Comparison of ENCODE assay signal across 9 cellular contexts in genomic region chr17:77141846-77142449, GRCh38. TPM values are rescaled to one million over a fixed set of nuclear protein-coding genes. Genes with fewer than 3 reads are reported as not detected.
DNase-seq lines count a peak whose midpoint lies in the region; ATAC-seq, FAIRE-seq and TF ChIP-seq lines count a peak whose summit lies in the region.
"Had no signal": no experiment of that assay in that cellular context is flagged by ENCODE, and none has a peak within 500 bp of the region (broad histone marks: within the 10 kb centered on the region; RNA-seq: fewer than 3 reads in every experiment).

No MANE protein-coding gene starts in this region.

- TF ChIP-seq CTCF in AG04449 (IDR thresholded peaks at IDR 0.05; ENCODE audit: insufficient read depth, low read length, missing control alignments), result no peak
- no peak for TF ChIP-seq CTCF in mammary epithelial cell (conservative IDR thresholded peaks at IDR 0.05 in 1 of 2, IDR thresholded peaks at IDR 0.05 in 1 of 2; ENCODE audit: extremely low read depth in 1 of 2, insufficient read depth in 1 of 2, low read depth in 1 of 2, low read length in 2 of 2)

- peaks cover 60% of the 10 kb centered on the region for H3K79me2 ChIP-seq in mammary epithelial cell (ENCODE audit: insufficient read depth, low read length)

- H3K27ac Mint-ChIP-seq in IgD-negative memory B cell, result peak overlapping the region; percentile 62 to 95 (median 80)

- peaks cover 40% of the 10 kb centered on the region for H3K4me1 ChIP-seq in mammary epithelial cell (ENCODE audit: insufficient read depth, low read length)
- H3K4me1 ChIP-seq in mucosa of rectum (ENCODE audit: control insufficient read depth in 2 of 2, insufficient read depth in 2 of 2, low read length in 2 of 2), result peaks cover 23 to 26% of the 10 kb centered on the region in 2 donors

- H3K9me3 Mint-ChIP-seq in IgD-negative memory B cell, result peaks cover 0 to 4% (median 0%) of the 10 kb centered on the region in 3 donors

- no peak overlapping the region for H2AFZ ChIP-seq in mammary epithelial cell (ENCODE audit: low read depth, low read length)

- CTCF ChIA-PET in AG04449 (lab: Yijun Ruan, JAX) (interaction anchor here (0.7 to 2.6 kb wide), 4 partner anchors 46 to 106 kb away, joined by 3 to 9 read pairs (median 3); no protein-coding TSS in a partner anchor), mammary epithelial cell (lab: Charles Lee; ENCODE audit: low non-redundant PET) (no interaction called here)

- POLR2A ChIA-PET in AG04449 (lab: Yijun Ruan, JAX), result no interaction called here

- H3K4me3 Mint-ChIP-seq in IgD-negative memory B cell, result peak overlapping the region; percentile 87 to 97 (median 92)

- dilution Hi-C loops in mammary epithelial cell (cut with HindIII; ENCODE audit: low sequenced_read_pairs), result no loop called here

- FAIRE-seq in frontal cortex (lab: Jason Lieb, UNC), result no peak
- FAIRE-seq: GM18507 had no signal

- H3K27me3 ChIP-seq in mammary epithelial cell (ENCODE audit: insufficient read depth, low read length), result no peaks in the 10 kb centered on the region
- H3K27me3 ChIP-seq in mucosa of rectum (ENCODE audit: control insufficient read depth in 2 of 2, insufficient read depth in 2 of 2, low read length in 2 of 2), result no peaks in the 10 kb centered on the region

- no peaks in the 10 kb centered on the region for H4K20me1 ChIP-seq in mammary epithelial cell (ENCODE audit: insufficient read depth, low read length)

- in situ Hi-C loops in mammary epithelial cell (cut with MboI; ENCODE audit: low sequenced_read_pairs in 2 of 2), result no loop called here

- H3K27me3 Mint-ChIP-seq in IgD-negative memory B cell, result peaks cover 2% of the 10 kb centered on the region

- H3K4me3 ChIP-seq in AG04449 (ENCODE audit: low read depth, low read length), result peak overlapping the region; percentile 73
- peak overlapping the region; percentile 89 to 95 (median 89) for H3K4me3 ChIP-seq in mammary epithelial cell (replicated peaks in 1 of 3; ENCODE audit: insufficient read depth in 1 of 3, low read depth in 2 of 3, low read length in 3 of 3)
- H3K4me3 ChIP-seq in mucosa of rectum (ENCODE audit: low read length in 2 of 2), result peak overlapping the region; percentile 76 to 84

- BruUV-seq in mammary epithelial cell (replicated peaks; lab: Mats Ljungman, UMichigan), result TSS peak; percentile 34

- H3K36me3 Mint-ChIP-seq in IgD-negative memory B cell, result peaks cover 10% of the 10 kb centered on the region

- peak overlapping the region; percentile 97 for H3K9ac ChIP-seq in mammary epithelial cell (ENCODE audit: insufficient read depth, low read length)
- H3K9ac ChIP-seq in mucosa of rectum (ENCODE audit: low read depth in 1 of 2, low read length in 2 of 2), result peak overlapping the region; percentile 70 to 81

- H3K4me1 Mint-ChIP-seq in IgD-negative memory B cell, result peaks cover 40 to 59% (median 57%) of the 10 kb centered on the region in 3 donors

- intact Hi-C loops in mammary epithelial cell (cut with micrococcal nuclease), result loop anchor here (1.0 to 2.0 kb wide), 2 partner anchors 46 to 53 kb away; no protein-coding TSS in a partner anchor

- ATAC-seq in GM21717 (IDR thresholded peaks at IDR 0.05; ENCODE audit: unreplicated experiment) (no peak), GM18858 (IDR thresholded peaks at IDR 0.05; ENCODE audit: unreplicated experiment) (no peak), HG02852 (IDR thresholded peaks at IDR 0.05; ENCODE audit: unreplicated experiment) (no peak)

- DNase-seq in AG04449 (ENCODE audit: low read depth, low spot score), result no peak
- DNase-seq in mammary epithelial cell, result no peak
- DNase-seq in frontal cortex (ENCODE audit: low spot score in 2 of 2), result no peak

- peaks cover 6% of the 10 kb centered on the region for H3K9me3 ChIP-seq in mammary epithelial cell (replicated peaks; ENCODE audit: insufficient read depth, low read length)
- no peaks in the 10 kb centered on the region for H3K9me3 ChIP-seq in mucosa of rectum (ENCODE audit: control insufficient read depth in 2 of 2, low read length in 2 of 2)

- WGBS in mammary epithelial cell (ENCODE audit: low coverage, missing lambda C conversion rate), result 59% methylated on average over 9 of the region's 9 CpGs

- H3K36me3 ChIP-seq in mammary epithelial cell (ENCODE audit: insufficient read depth, low read length) (peaks cover 22% of the 10 kb centered on the region), mucosa of rectum (ENCODE audit: control insufficient read depth in 2 of 2, insufficient read depth in 2 of 2, low read length in 2 of 2) (peaks cover 0 to 8% of the 10 kb centered on the region in 2 donors)

- H3K27ac ChIP-seq in mammary epithelial cell (ENCODE audit: insufficient read depth, low read depth, low read length) (peak overlapping the region; percentile 94), mucosa of rectum (ENCODE audit: low read depth in 2 of 2, low read length in 2 of 2) (peak overlapping the region; percentile 76 to 82)

- H3K4me2 ChIP-seq in mammary epithelial cell (ENCODE audit: insufficient read depth, low read depth, low read length), result peak overlapping the region; percentile 84

RNA-seq across cellular contexts. Expression of gene SEC14L1, which starts 1.2 kb away (rescaled TPM):
- polyA plus RNA-seq in IgD-negative memory B cell, result 44.4 TPM
- total RNA-seq in mammary epithelial cell, result 10 to 100 TPM; 66.0 to 67.6 TPM
- 34.8 TPM for polyA plus RNA-seq in mammary epithelial cell
- polyA minus RNA-seq in mammary epithelial cell, result 53.9 TPM
- 56.3 TPM for total RNA-seq in frontal cortex
